1 cellular context compared by ENCODE assay signal in the genomic region with DNA sequence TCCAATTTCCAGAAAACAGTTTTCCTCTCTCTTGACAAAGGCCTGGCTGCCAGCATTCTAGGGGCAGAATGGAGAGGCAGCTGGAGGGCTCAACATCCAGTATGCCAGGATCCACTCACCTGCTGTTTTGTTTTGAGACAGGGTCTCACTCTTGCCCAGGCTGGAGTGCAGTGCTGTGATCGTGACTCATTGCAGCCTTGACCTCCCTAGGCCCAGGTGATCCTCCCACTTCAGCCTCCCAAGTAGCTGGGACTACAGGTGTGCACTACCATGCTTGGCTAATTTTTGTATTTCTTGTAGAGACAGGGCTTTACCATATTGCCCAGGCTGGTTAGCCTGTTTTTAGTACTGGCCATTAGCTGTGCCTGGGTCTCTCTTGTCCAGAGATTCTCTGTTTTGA.
TF ChIP-seq lines count a peak whose summit lies in the region.

No MANE protein-coding gene starts in this region.

TF ChIP-seq in HepG2, 621 proteins besides CTCF, POLR2A, EP300 and RAD21:
- TF ChIP-seq PHB2 (IDR thresholded peaks at IDR 0.05; ENCODE audit: partially characterized antibody) (no peak), ZNF20 (CRISPR knock-in tag; IDR thresholded peaks at IDR 0.05) (no peak), ZBTB20 (CRISPR knock-in tag; IDR thresholded peaks at IDR 0.05; ENCODE audit: borderline replicate concordance, low read depth) (no peak), FOSL2 (CRISPR knock-in tag; IDR thresholded peaks at IDR 0.05) (peak; percentile 55), ZNF770 (CRISPR knock-in tag; IDR thresholded peaks at IDR 0.05) (peak; percentile 82), DR1 (CRISPR knock-in tag; IDR thresholded peaks at IDR 0.05) (no peak), HNRNPUL1 (IDR thresholded peaks at IDR 0.05; ENCODE audit: low read depth, low read length) (no peak), ZFP90 (CRISPR knock-in tag; IDR thresholded peaks at IDR 0.05; ENCODE audit: borderline replicate concordance) (no peak), SP140L (CRISPR knock-in tag; IDR thresholded peaks at IDR 0.05; ENCODE audit: borderline replicate concordance) (no peak), KAT7 (CRISPR knock-in tag; IDR thresholded peaks at IDR 0.05; ENCODE audit: borderline replicate concordance) (no peak), MEIS1 (CRISPR knock-in tag; IDR thresholded peaks at IDR 0.05; ENCODE audit: borderline replicate concordance) (no peak), TFDP2 (CRISPR knock-in tag; IDR thresholded peaks at IDR 0.05) (no peak)
